3 cellular contexts compared by ENCODE assay signal in genomic region chrX:78934866-78935265, GRCh38.
"Had no signal": no experiment of that assay in that cellular context is flagged by ENCODE, and none has a peak within 500 bp of the region (broad histone marks: within the 10 kb centered on the region; RNA-seq: fewer than 3 reads in every experiment).

No MANE protein-coding gene starts in this region.

- ATAC-seq: GM12878 had no signal

- DNase-seq: GDM1, GF-D8 had no signal

- H3K4me3 ChIP-seq: GM12878 had no signal
